ENCODE assay signal across 8 cellular contexts in the genomic region with DNA sequence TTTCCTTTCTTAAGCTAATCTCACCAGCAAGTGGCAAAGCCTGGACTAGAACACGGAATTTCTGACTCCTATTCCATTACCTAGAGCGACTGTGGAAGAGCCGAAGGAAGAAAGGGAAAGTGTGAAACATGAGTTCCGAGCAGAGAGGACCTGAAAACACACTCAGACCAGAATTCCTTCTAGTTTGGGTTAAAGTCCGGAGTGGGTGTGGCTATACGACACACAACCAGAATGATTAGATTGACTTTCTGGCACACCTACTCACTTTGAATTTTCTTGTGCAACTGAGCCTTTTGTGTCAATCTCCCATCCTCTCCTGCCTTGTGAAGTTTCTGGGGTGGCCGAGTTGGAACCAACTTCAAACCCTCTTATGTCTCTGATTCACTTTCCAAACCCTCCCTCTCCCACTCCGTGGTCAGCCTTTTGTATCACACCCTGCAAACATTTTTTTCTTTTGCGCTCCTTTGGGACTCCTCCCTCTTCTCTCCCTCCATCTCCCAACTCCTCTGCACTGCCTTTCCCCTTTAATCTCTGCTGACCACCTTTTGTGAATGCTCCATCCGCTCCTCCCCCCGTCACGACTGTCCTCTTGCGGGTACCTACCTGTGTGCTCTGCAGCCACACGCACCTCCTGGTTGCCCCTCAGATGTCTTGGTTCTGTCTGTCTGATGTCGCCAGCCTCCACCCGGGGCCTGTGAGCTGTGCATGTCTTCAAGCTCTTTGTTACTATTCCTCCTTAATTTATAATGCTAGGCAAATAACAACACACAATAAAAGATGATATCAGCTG.
A peak's percentile ranks its signal among the peaks of the same experiment; 100 is the strongest.
DNase-seq lines count a peak whose midpoint lies in the region; ATAC-seq and TF ChIP-seq lines count a peak whose summit lies in the region.

No MANE protein-coding gene starts in this region.

- TF ChIP-seq POLR2A in esophagus squamous epithelium (IDR thresholded peaks at IDR 0.05), result no peak
- TF ChIP-seq POLR2A in spleen (IDR thresholded peaks at IDR 0.05), result no peak
- TF ChIP-seq POLR2A in lower leg skin (IDR thresholded peaks at IDR 0.05), result no peak

- no peaks in the 10 kb centered on the region for H4K20me1 ChIP-seq in OCI-LY3 (ENCODE audit: insufficient read depth, low read length)

- H3K4me1 Mint-ChIP-seq in neural crest cell, result peaks cover 17% of the 10 kb centered on the region
- peaks cover 0 to 2% of the 10 kb centered on the region in 2 donors for H3K4me1 Mint-ChIP-seq in effector memory CD8-positive, alpha-beta T cell (ENCODE audit: low read depth in 2 of 2)

- H3K4me2 ChIP-seq in OCI-LY3 (ENCODE audit: low read length), result peak overlapping the region; percentile 66

- H3K36me3 Mint-ChIP-seq in neural crest cell (ENCODE audit: low read depth), result no peaks in the 10 kb centered on the region
- H3K36me3 Mint-ChIP-seq in effector memory CD8-positive, alpha-beta T cell (ENCODE audit: insufficient read depth), result no peaks in the 10 kb centered on the region

- peak overlapping the region; percentile 57 for H3K4me3 ChIP-seq in AG09309 (ENCODE audit: control insufficient read depth, low read depth, low read length)
- H3K4me3 ChIP-seq in OCI-LY3 (ENCODE audit: low read length), result peak overlapping the region; percentile 63
- peak overlapping the region in 3 of 4 donors; percentile 33 to 58 (median 36) for H3K4me3 ChIP-seq in esophagus squamous epithelium
- no peak overlapping the region for H3K4me3 ChIP-seq in spleen
- H3K4me3 ChIP-seq in lower leg skin (ENCODE audit: low read depth, poor library complexity, severe bottlenecking), result no peak overlapping the region

- H3K4me1 ChIP-seq in OCI-LY3 (ENCODE audit: low read length) (peaks cover 18% of the 10 kb centered on the region), esophagus squamous epithelium (peaks cover 0 to 47% (median 19%) of the 10 kb centered on the region in 3 donors), spleen (peaks cover 0 to 7% (median 2%) of the 10 kb centered on the region in 6 donors)

- H3K4me3 Mint-ChIP-seq in neural crest cell, result peak overlapping the region; percentile 64
- no peak overlapping the region for H3K4me3 Mint-ChIP-seq in effector memory CD8-positive, alpha-beta T cell

- ATAC-seq in effector memory CD8-positive, alpha-beta T cell (replicated peaks), result no peak

- 0 out of 2 replicates have a peak overlapping the region, but pooled peaks have one; percentile 6 for H2AFZ ChIP-seq in OCI-LY3 (ENCODE audit: low read depth, low read length)

- TF ChIP-seq CTCF in AG09309 (IDR thresholded peaks at IDR 0.05; ENCODE audit: control insufficient read depth, insufficient read depth, low read depth, low read length, missing control alignments), result no peak
- no peak for TF ChIP-seq CTCF in OCI-LY3 (IDR thresholded peaks at IDR 0.05; ENCODE audit: low read depth, low read length)
- TF ChIP-seq CTCF in esophagus squamous epithelium (IDR thresholded peaks at IDR 0.05), result no peak
- no peak for TF ChIP-seq CTCF in neural crest cell (conservative IDR thresholded peaks at IDR 0.05)
- no peak for TF ChIP-seq CTCF in spleen (IDR thresholded peaks at IDR 0.05 in 8 of 11, conservative IDR thresholded peaks at IDR 0.05 in 3 of 11)
- no peak for TF ChIP-seq CTCF in lower leg skin (IDR thresholded peaks at IDR 0.05)

- DNase-seq in AG09309 (ENCODE audit: low read depth) (peak; percentile 55), esophagus squamous epithelium (lab: John Stamatoyannopoulos, UW) (no peak), neural crest cell (ENCODE audit: low read depth, low spot score) (no peak), spleen (no peak), lower leg skin (ENCODE audit: low spot score in 2 of 2) (no peak), NCI-H446 (lab: John Stamatoyannopoulos, UW) (no peak)
- DNase-seq in effector memory CD8-positive, alpha-beta T cell, result no peak

- 35 to 39% methylated on average over 16 of the region's 16 CpGs for WGBS in esophagus squamous epithelium, 2 donors
- WGBS in spleen, 5 donors, result 64 to 70% (median 67%) methylated on average over 16 of the region's 16 CpGs
- 34 to 42% methylated on average over 16 of the region's 16 CpGs for WGBS in lower leg skin, 2 donors

- no peaks in the 10 kb centered on the region for H3K79me2 ChIP-seq in OCI-LY3 (ENCODE audit: low read length)

- H3K27me3 ChIP-seq in OCI-LY3 (ENCODE audit: low read depth, low read length) (peaks cover 46% of the 10 kb centered on the region), esophagus squamous epithelium (no peaks in the 10 kb centered on the region), spleen (replicated peaks in 1 of 7) (peaks cover 0 to 34% (median 0%) of the 10 kb centered on the region in 7 donors)

- intact Hi-C loops in esophagus squamous epithelium (cut with DNase I), result loop anchor here (10.0 kb wide), 1 partner anchor 178 kb away; no protein-coding TSS in a partner anchor
- intact Hi-C loops in spleen (cut with DNase I; ENCODE audit: low total_unique reads), result loop anchor here (2.0 kb wide), 1 partner anchor 548 kb away; no protein-coding TSS in a partner anchor
- intact Hi-C loops in lower leg skin (cut with DNase I; ENCODE audit: low total_unique reads), result loop anchor here (10.0 kb wide), 1 partner anchor 548 kb away; no protein-coding TSS in a partner anchor

- H3K27ac ChIP-seq in OCI-LY3 (ENCODE audit: low read length) (no peak overlapping the region), esophagus squamous epithelium (peak overlapping the region; percentile 25 to 78 (median 58)), spleen (peak overlapping the region in 1 of 8 donors; percentile 5)

- peak overlapping the region; percentile 14; the same call in 1 of the 2 replicates for H3K9ac ChIP-seq in OCI-LY3 (ENCODE audit: low read length)

- peaks cover 11% of the 10 kb centered on the region for H3K27me3 Mint-ChIP-seq in neural crest cell (ENCODE audit: low read depth)
- peaks cover 37 to 55% of the 10 kb centered on the region in 2 donors for H3K27me3 Mint-ChIP-seq in effector memory CD8-positive, alpha-beta T cell

- peak overlapping the region; percentile 86 for H3K27ac Mint-ChIP-seq in neural crest cell (ENCODE audit: unreplicated experiment)
- H3K27ac Mint-ChIP-seq in effector memory CD8-positive, alpha-beta T cell, result no peak overlapping the region

- H3K9me3 Mint-ChIP-seq in neural crest cell, result peaks cover 3% of the 10 kb centered on the region
- H3K9me3 Mint-ChIP-seq in effector memory CD8-positive, alpha-beta T cell, result peaks cover 2 to 7% of the 10 kb centered on the region in 2 donors

- H3K36me3 ChIP-seq in OCI-LY3 (replicated peaks; ENCODE audit: low read depth, low read length) (no peaks in the 10 kb centered on the region), esophagus squamous epithelium (no peaks in the 10 kb centered on the region), spleen (no peaks in the 10 kb centered on the region)

- H3K9me3 ChIP-seq in OCI-LY3 (ENCODE audit: insufficient read depth, low read length), result no peaks in the 10 kb centered on the region
- H3K9me3 ChIP-seq in esophagus squamous epithelium, result no peaks in the 10 kb centered on the region
- H3K9me3 ChIP-seq in spleen, result no peaks in the 10 kb centered on the region

Comparison
In these comparisons a context has a peak if more than half of its experiments do, and no peak if none do; other contexts are left out.
1. H3K4me3 ChIP-seq: peak in AG09309 (single experiment), OCI-LY3 (single experiment) and esophagus squamous epithelium (3 of 4); none in spleen (0 of 8) and lower leg skin (single experiment).